1 cellular context compared by ENCODE assay signal in the genomic region with DNA sequence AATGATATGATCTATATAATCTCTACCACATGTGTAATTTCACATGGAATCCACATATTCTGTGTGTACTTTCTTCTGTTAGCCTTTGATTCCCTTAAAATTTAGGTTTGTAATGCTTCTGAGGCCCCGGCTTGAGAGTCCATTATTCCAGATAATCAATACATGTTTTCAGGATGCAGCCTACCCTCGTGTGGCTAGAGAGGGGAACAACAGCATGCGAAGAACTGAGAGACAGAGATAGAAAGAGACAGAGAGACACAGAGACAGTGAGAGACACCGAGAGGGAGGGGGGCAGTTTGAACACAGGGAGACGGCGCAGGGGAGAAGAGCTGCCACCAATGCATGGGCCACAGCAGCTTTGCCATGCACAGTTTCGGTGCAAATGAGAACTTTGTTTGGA.
TF ChIP-seq lines count a peak whose summit lies in the region.

No MANE protein-coding gene starts in this region.

TF ChIP-seq in H1, 55 proteins besides CTCF, POLR2A, EP300 and RAD21 (continued from another document):
- TF ChIP-seq RBBP5 (IDR thresholded peaks at IDR 0.05; ENCODE audit: borderline replicate concordance, low read depth, low read length) = no peak
- no peak for TF ChIP-seq TBP (IDR thresholded peaks at IDR 0.05; ENCODE audit: low read depth, low read length)
- no peak for TF ChIP-seq KDM4A (IDR thresholded peaks at IDR 0.05; ENCODE audit: low read depth, low read length, severe bottlenecking)
- TF ChIP-seq SIRT6 (IDR thresholded peaks at IDR 0.05; ENCODE audit: low read length) = no peak
TF ChIP-seq in H1: peak in this region for 0.
